ENCODE assay signal across 31 cellular contexts in the genomic region with DNA sequence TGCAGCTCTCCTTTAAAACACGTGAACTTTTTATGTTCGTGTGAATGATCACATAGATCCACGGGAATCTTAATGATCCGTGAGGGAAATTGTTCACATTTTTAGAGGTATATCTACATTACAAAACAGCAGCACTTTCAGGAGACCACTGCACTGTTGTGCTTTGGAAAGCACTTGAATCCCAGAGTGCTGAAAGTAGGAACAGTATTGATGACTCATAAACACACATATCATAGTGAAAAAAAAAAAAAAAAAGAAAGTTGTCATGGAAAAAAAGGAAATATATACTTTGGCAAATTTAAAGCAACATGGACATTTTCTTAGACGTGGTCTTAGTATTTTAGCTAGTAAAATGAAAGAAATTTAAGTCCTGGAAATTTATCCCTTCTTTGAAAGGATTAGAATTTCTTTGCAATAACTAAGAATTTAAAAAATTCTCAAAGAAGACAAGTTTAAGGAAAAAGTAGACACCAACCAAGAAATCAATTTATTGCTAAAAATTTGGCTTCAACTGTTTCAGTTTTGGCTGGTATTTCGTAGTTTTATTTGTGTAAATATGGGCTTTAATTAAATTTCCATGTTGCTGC. TPM values are rescaled to one million over a fixed set of nuclear protein-coding genes. Genes with fewer than 3 reads are reported as not detected.
DNase-seq lines count a peak whose midpoint lies in the region; ATAC-seq, FAIRE-seq and TF ChIP-seq lines count a peak whose summit lies in the region.
"Had no signal": no experiment of that assay in that cellular context is flagged by ENCODE, and none has a peak within 500 bp of the region (broad histone marks: within the 10 kb centered on the region; RNA-seq: fewer than 3 reads in every experiment).

No MANE protein-coding gene starts in this region.

- in situ Hi-C loops in astrocyte of the spinal cord (cut with HindIII; ENCODE audit: low sequenced_read_pairs), result no loop called here

- DNase-seq in ELR (ENCODE audit: low read depth) (peak; percentile 7), astrocyte of the spinal cord (ENCODE audit: low read depth, low spot score) (peak; percentile 31), Caco-2 (no peak), posterior cingulate gyrus (no peak)
- DNase-seq in activated effector memory CD4-positive, alpha-beta T cell treated with Interleukin-2 at 50 U/mL for 16 hours, result no peak
- DNase-seq: activated CD4-positive, alpha-beta T cell treated with anti-CD3 and anti-CD28 coated beads for 48 hours; aorta; BE2C; DMS153; gastrocnemius medialis; left cardiac atrium; mammary epithelial cell; MV-4-11; NCI-H1436; NCI-H2081; NCI-H446; NCI-H82; nephron progenitor cell; substantia nigra; trophoblast cell had no signal

- H3K27ac Mint-ChIP-seq in Caco-2 (ENCODE audit: unreplicated experiment), result no peak overlapping the region
- H3K27ac Mint-ChIP-seq: activated naive CD8-positive, alpha-beta T cell; activated T-helper 2 cell treated with anti-CD3 and anti-CD28 coated beads, Interferon-gamma antibody, Interleukin-2, Interleukin-4, amounts not matched to agents 10 μg/mL and 5 μg/mL and 100 μg/mL, durations not matched to agents 14 hours and 24 hours and 36 hours; stimulated activated effector memory CD8-positive, alpha-beta T cell treated with anti-CD3 and anti-CD28 coated beads, Interleukin-12 subunit alpha, Interleukin-12 subunit beta, amount 100 ng/mL, for 72 hours had no signal

- peak; percentile 49 for FAIRE-seq in islet of Langerhans (lab: Jason Lieb, UNC)

- no peaks in the 10 kb centered on the region for H3K4me1 Mint-ChIP-seq in Caco-2 (ENCODE audit: low read depth, unreplicated experiment)
- H3K4me1 Mint-ChIP-seq: central memory CD8-positive, alpha-beta T cell had no signal

- peak overlapping the region; percentile 62; the same call in 1 of the 2 replicates for H3K27ac ChIP-seq in HUES6 (ENCODE audit: low read depth, low read length)
- H3K27ac ChIP-seq: gastrocnemius medialis, hepatocyte, VCaP had no signal

- H3K27me3 ChIP-seq in HUES6 (ENCODE audit: control insufficient read depth, insufficient read depth, low read length) (no peaks in the 10 kb centered on the region), Caco-2 (replicated peaks; ENCODE audit: control insufficient read depth, insufficient read depth, low read length) (no peaks in the 10 kb centered on the region; the same call in 1 of the 2 replicates)
- H3K27me3 ChIP-seq: gastrocnemius medialis, hepatocyte had no signal

- H3K36me3 ChIP-seq in HUES6 (ENCODE audit: control insufficient read depth, insufficient read depth, low read length), result peaks cover under 1% of the 10 kb centered on the region; the same call in 1 of the 2 replicates
- no peaks in the 10 kb centered on the region for H3K36me3 ChIP-seq in Caco-2 (ENCODE audit: control insufficient read depth, insufficient read depth, low read length)
- H3K36me3 ChIP-seq: BE2C, gastrocnemius medialis had no signal

- TF ChIP-seq CTCF in astrocyte of the spinal cord (IDR thresholded peaks at IDR 0.05; ENCODE audit: low read depth, low read length), result no peak
- no peak for TF ChIP-seq CTCF in Caco-2 (IDR thresholded peaks at IDR 0.05; ENCODE audit: insufficient read depth in 1 of 2, low read depth in 1 of 2, low read length in 1 of 2, severe bottlenecking in 1 of 2, unreplicated experiment in 1 of 2)

- no TSS peak for BruUV-seq in Caco-2 (replicated peaks; lab: Mats Ljungman, UMichigan)

- POLR2A ChIA-PET in Caco-2 (lab: Charles Lee), result no interaction called here

- no peaks in the 10 kb centered on the region for H3K9me3 Mint-ChIP-seq in Caco-2 (ENCODE audit: unreplicated experiment)
- H3K9me3 Mint-ChIP-seq: activated T-helper 2 cell treated with anti-CD3 and anti-CD28 coated beads, Interferon-gamma antibody, Interleukin-2, Interleukin-4, amounts not matched to agents 10 μg/mL and 5 μg/mL and 100 μg/mL, durations not matched to agents 14 hours and 24 hours and 36 hours; central memory CD8-positive, alpha-beta T cell; dendritic cell treated with granulocyte-macrophage colony-stimulating factor and Interleukin-4, amounts not matched to agents 40 ng/mL and 50 ng/mL, for 4 days; nephron progenitor cell; stimulated activated effector memory CD8-positive, alpha-beta T cell treated with anti-CD3 and anti-CD28 coated beads, Interleukin-12 subunit alpha, Interleukin-12 subunit beta, amount 100 ng/mL, for 72 hours had no signal

- H3K9ac ChIP-seq in HUES6 (ENCODE audit: low read length), result no peak overlapping the region

- no peak overlapping the region for H3K4me3 Mint-ChIP-seq in Caco-2 (ENCODE audit: unreplicated experiment)
- H3K4me3 Mint-ChIP-seq: activated naive CD8-positive, alpha-beta T cell; central memory CD8-positive, alpha-beta T cell; dendritic cell treated with granulocyte-macrophage colony-stimulating factor and Interleukin-4, amounts not matched to agents 40 ng/mL and 50 ng/mL, for 4 days; nephron progenitor cell; stimulated activated effector memory CD8-positive, alpha-beta T cell treated with anti-CD3 and anti-CD28 coated beads, Interleukin-12 subunit alpha, Interleukin-12 subunit beta, amount 100 ng/mL, for 72 hours had no signal

- ATAC-seq in GM21786 (IDR thresholded peaks at IDR 0.05; ENCODE audit: unreplicated experiment), result no peak
- ATAC-seq: gastrocnemius medialis; left cardiac atrium; stimulated activated effector memory CD8-positive, alpha-beta T cell treated with anti-CD3 and anti-CD28 coated beads, Interleukin-12 subunit alpha, Interleukin-12 subunit beta, amount 100 ng/mL, for 72 hours had no signal

- intact Hi-C loops in Caco-2 (cut with micrococcal nuclease; ENCODE audit: unreplicated experiment), result no loop called here
- intact Hi-C loops in posterior cingulate gyrus (cut with DNase I), result no loop called here

- H3K9me3 ChIP-seq in HUES6 (ENCODE audit: control insufficient read depth, insufficient read depth, low read depth, low read length) (no peaks in the 10 kb centered on the region), Caco-2 (no peaks in the 10 kb centered on the region)
- H3K9me3 ChIP-seq: BE2C, gastrocnemius medialis had no signal

- no peak overlapping the region for H3K4me3 ChIP-seq in HUES6 (ENCODE audit: low read depth, low read length)
- no peak overlapping the region for H3K4me3 ChIP-seq in astrocyte of the spinal cord (ENCODE audit: low read depth, low read length)
- H3K4me3 ChIP-seq in Caco-2 (ENCODE audit: low read depth, low read length), result no peak overlapping the region
- H3K4me3 ChIP-seq: gastrocnemius medialis, hepatocyte had no signal

- no peaks in the 10 kb centered on the region for H3K36me3 Mint-ChIP-seq in Caco-2 (ENCODE audit: insufficient read depth, unreplicated experiment)
- H3K36me3 Mint-ChIP-seq: activated naive CD8-positive, alpha-beta T cell; stimulated activated effector memory CD8-positive, alpha-beta T cell treated with anti-CD3 and anti-CD28 coated beads, Interleukin-12 subunit alpha, Interleukin-12 subunit beta, amount 100 ng/mL, for 72 hours had no signal

- CTCF ChIA-PET in Caco-2 (lab: Charles Lee), result no interaction called here

- H3K27me3 Mint-ChIP-seq in Caco-2 (ENCODE audit: insufficient read depth, unreplicated experiment), result peaks cover 10% of the 10 kb centered on the region
- H3K27me3 Mint-ChIP-seq: dendritic cell treated with granulocyte-macrophage colony-stimulating factor and Interleukin-4, amounts not matched to agents 40 ng/mL and 50 ng/mL, for 4 days had no signal

- H3K4me1 ChIP-seq in HUES6 (ENCODE audit: control insufficient read depth, insufficient read depth, low read length), result peaks cover 13% of the 10 kb centered on the region
- no peaks in the 10 kb centered on the region for H3K4me1 ChIP-seq in Caco-2
- H3K4me1 ChIP-seq: BE2C, gastrocnemius medialis had no signal

RNA-seq across cellular contexts. Expression of gene ADGRV1, which starts 55.4 kb away (rescaled TPM):
- total RNA-seq in Caco-2 (2022), result 23.2 and 31.1 TPM in 2 replicates
- total RNA-seq: G401 had no signal

Comparison
In these comparisons a context has a peak if more than half of its experiments do, and no peak if none do; other contexts are left out.
1. DNase-seq: peak in ELR (single experiment) and astrocyte of the spinal cord (single experiment); none in activated effector memory CD4-positive, alpha-beta T cell treated with Interleukin-2 at 50 U/mL for 16 hours (single experiment), Caco-2 (0 of 2) and posterior cingulate gyrus (0 of 10).